Comparison of ENCODE assay signal across 8 cellular contexts in the genomic region with DNA sequence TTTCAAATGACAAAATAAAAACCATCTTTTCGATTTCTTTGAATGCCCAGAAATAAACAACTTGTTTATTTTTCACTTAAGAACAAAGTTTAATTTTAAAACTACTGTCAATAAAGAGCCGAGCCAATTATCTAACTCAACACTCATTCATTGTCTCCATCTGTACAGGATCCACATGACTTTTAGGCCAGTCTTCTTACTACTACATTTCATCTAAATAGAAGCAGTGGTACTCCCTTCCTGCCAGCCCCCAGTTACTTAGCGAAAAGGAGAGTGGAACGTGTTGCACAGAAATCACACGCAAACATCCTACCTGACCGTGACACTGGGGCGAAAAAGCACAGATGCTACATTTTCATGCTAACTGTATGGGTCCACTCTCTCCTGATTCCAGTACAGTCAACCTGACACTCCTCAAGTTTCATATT. TPM values are rescaled to one million over a fixed set of nuclear protein-coding genes. Genes with fewer than 3 reads are reported as not detected.
DNase-seq lines count a peak whose midpoint lies in the region; ATAC-seq, FAIRE-seq and TF ChIP-seq lines count a peak whose summit lies in the region.

No MANE protein-coding gene starts in this region.

- no peaks in the 10 kb centered on the region for H3K9me3 Mint-ChIP-seq in WTC11

- ATAC-seq in GM18511 (IDR thresholded peaks at IDR 0.05; ENCODE audit: unreplicated experiment) (peak; percentile 9), HG02798 (IDR thresholded peaks at IDR 0.05; ENCODE audit: poor library complexity, unreplicated experiment) (peak; percentile 1), WTC11 (no peak), HG03108 (IDR thresholded peaks at IDR 0.05; ENCODE audit: unreplicated experiment) (no peak), HG02981 (IDR thresholded peaks at IDR 0.05; ENCODE audit: unreplicated experiment) (no peak)

- H3K36me3 Mint-ChIP-seq in WTC11, result peaks cover 31% of the 10 kb centered on the region

- H3K4me3 ChIP-seq in small intestine (ENCODE audit: low read depth in 1 of 2, low read length in 2 of 2), result peak overlapping the region; percentile 75 to 86

- peak overlapping the region; percentile 95 to 100 for H3K27ac ChIP-seq in small intestine (ENCODE audit: low read depth in 1 of 2, low read length in 1 of 2)

- no peak for TF ChIP-seq CTCF in WTC11 (IDR thresholded peaks at IDR 0.05)

- WGBS in small intestine, 3 donors, result 0 to 2% (median 1%) methylated on average over 7 of the region's 7 CpGs

- peak overlapping the region; percentile 88 for H3K4me3 Mint-ChIP-seq in WTC11

- no peaks in the 10 kb centered on the region for H3K27me3 ChIP-seq in small intestine (ENCODE audit: control insufficient read depth in 2 of 2, insufficient read depth in 2 of 2, low read length in 2 of 2)

- H3K9me3 ChIP-seq in small intestine (ENCODE audit: control insufficient read depth, low read depth), result no peaks in the 10 kb centered on the region

- POLR2A ChIA-PET in WTC11 (lab: Charles Lee), result no interaction called here

- H3K36me3 ChIP-seq in small intestine (ENCODE audit: control insufficient read depth in 2 of 2, insufficient read depth in 2 of 2, low read length in 2 of 2), result peaks cover 0 to 4% of the 10 kb centered on the region in 2 donors

- FAIRE-seq in small intestine (lab: Jason Lieb, UNC), result no peak

- peaks cover 0 to 7% of the 10 kb centered on the region in 2 donors for H3K4me1 ChIP-seq in small intestine (ENCODE audit: control insufficient read depth in 2 of 2, insufficient read depth in 1 of 2, low read depth in 1 of 2, low read length in 1 of 2)

- H3K4me1 Mint-ChIP-seq in WTC11, result peaks cover 38% of the 10 kb centered on the region

- H3K27ac Mint-ChIP-seq in WTC11, result peak overlapping the region; percentile 16; the same call in 1 of the 2 replicates

- H3K27me3 Mint-ChIP-seq in WTC11 (ENCODE audit: low read depth), result no peaks in the 10 kb centered on the region

- CTCF ChIA-PET in WTC11 (lab: Charles Lee), result no interaction called here

- DNase-seq in WTC11 (ENCODE audit: low spot score), result no peak
- peak; percentile 50 for DNase-seq in globus pallidus (ENCODE audit: low spot score)
- DNase-seq in small intestine, result no peak
- no peak for DNase-seq in stimulated activated CD4-positive, alpha-beta T cell treated with anti-CD3 and anti-CD28 coated beads, Interleukin-15, amount 100 ng/mL, for 24 hours

TF ChIP-seq in WTC11, 78 proteins besides CTCF, POLR2A, EP300 and RAD21:
- TF ChIP-seq, protein P1, sequence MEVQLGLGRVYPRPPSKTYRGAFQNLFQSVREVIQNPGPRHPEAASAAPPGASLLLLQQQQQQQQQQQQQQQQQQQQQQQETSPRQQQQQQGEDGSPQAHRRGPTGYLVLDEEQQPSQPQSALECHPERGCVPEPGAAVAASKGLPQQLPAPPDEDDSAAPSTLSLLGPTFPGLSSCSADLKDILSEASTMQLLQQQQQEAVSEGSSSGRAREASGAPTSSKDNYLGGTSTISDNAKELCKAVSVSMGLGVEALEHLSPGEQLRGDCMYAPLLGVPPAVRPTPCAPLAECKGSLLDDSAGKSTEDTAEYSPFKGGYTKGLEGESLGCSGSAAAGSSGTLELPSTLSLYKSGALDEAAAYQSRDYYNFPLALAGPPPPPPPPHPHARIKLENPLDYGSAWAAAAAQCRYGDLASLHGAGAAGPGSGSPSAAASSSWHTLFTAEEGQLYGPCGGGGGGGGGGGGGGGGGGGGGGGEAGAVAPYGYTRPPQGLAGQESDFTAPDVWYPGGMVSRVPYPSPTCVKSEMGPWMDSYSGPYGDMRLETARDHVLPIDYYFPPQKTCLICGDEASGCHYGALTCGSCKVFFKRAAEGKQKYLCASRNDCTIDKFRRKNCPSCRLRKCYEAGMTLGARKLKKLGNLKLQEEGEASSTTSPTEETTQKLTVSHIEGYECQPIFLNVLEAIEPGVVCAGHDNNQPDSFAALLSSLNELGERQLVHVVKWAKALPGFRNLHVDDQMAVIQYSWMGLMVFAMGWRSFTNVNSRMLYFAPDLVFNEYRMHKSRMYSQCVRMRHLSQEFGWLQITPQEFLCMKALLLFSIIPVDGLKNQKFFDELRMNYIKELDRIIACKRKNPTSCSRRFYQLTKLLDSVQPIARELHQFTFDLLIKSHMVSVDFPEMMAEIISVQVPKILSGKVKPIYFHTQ (CRISPR knock-in tag; IDR thresholded peaks at IDR 0.05), result no peak
- no peak for TF ChIP-seq RELA (CRISPR knock-in tag; IDR thresholded peaks at IDR 0.05; ENCODE audit: borderline replicate concordance)
- no peak for TF ChIP-seq TP53 (CRISPR knock-in tag; IDR thresholded peaks at IDR 0.05)
- TF ChIP-seq, protein P2, sequence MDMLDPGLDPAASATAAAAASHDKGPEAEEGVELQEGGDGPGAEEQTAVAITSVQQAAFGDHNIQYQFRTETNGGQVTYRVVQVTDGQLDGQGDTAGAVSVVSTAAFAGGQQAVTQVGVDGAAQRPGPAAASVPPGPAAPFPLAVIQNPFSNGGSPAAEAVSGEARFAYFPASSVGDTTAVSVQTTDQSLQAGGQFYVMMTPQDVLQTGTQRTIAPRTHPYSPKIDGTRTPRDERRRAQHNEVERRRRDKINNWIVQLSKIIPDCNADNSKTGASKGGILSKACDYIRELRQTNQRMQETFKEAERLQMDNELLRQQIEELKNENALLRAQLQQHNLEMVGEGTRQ (CRISPR knock-in tag; IDR thresholded peaks at IDR 0.05), result no peak
- TF ChIP-seq CREB1 (CRISPR knock-in tag; IDR thresholded peaks at IDR 0.05), result no peak
- TF ChIP-seq CREM (CRISPR knock-in tag; IDR thresholded peaks at IDR 0.05), result no peak

RNA-seq across cellular contexts. Expression of a gene that starts 1.2 kb away (rescaled TPM):
- 48.7 to 51.4 TPM (median 48.8 TPM) in 3 replicates for total RNA-seq in WTC11 (2021)
- 10 to 100 TPM; 19.8 to 30.0 (median 27.3) TPM for polyA plus RNA-seq in small intestine

Comparison
In these comparisons a context has a peak if more than half of its experiments do, and no peak if none do; other contexts are left out.
1. ATAC-seq: peak in GM18511 (single experiment) and HG02798 (single experiment); none in WTC11 (single experiment), HG03108 (single experiment) and HG02981 (single experiment).